ENCODE assay signal across 9 cellular contexts in the genomic region with DNA sequence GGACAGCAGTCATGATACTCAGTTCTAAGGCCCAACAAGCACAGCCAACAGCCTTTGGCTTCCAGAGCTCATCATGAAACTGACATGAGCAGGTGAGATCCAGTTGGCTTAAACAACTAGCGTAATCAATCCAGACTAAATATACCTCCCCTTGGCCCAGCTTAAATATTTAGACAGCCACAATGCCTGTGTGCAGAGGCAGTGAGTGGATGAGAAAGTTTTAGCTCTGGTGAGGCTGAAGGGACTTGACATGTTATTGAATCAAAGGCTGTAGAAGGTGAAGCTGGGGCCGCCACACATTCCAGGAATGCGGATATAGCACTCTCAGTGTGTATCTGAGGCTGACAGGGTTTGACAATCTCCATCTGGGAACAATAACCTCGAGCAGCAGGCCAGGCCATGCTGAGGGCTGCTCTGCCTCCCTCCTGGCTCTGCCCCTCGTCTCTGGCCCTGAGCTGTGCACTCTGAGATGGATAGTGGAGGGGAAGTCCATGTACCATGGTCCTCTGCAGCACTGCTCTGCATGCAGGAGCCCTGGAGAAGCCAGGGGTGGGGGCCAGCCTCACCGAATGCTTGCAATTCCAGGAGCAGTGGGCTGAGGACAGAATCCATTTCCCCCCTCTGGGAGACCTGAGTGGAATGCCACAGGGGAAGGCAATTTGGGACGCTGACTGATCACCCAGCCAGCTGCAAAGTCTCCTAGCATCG. TPM values are rescaled to one million over a fixed set of nuclear protein-coding genes. Genes with fewer than 3 reads are reported as not detected.
DNase-seq lines count a peak whose midpoint lies in the region; ATAC-seq, FAIRE-seq and TF ChIP-seq lines count a peak whose summit lies in the region.
"Had no signal": no experiment of that assay in that cellular context is flagged by ENCODE, and none has a peak within 500 bp of the region (broad histone marks: within the 10 kb centered on the region; RNA-seq: fewer than 3 reads in every experiment).

No MANE protein-coding gene starts in this region.

- ATAC-seq in right cardiac atrium (peak; percentile 90 to 93), PC-3 (no peak), HG03097 (IDR thresholded peaks at IDR 0.05; ENCODE audit: low FRiP score, unreplicated experiment) (no peak), GM21360 (IDR thresholded peaks at IDR 0.05; ENCODE audit: unreplicated experiment) (no peak)

- POLR2A ChIA-PET in PC-3 (lab: Charles Lee; ENCODE audit: unreplicated experiment), result no interaction called here

- H3K9me2 ChIP-seq in GM23248 (ENCODE audit: insufficient read depth) (no peaks in the 10 kb centered on the region), PC-3 (replicated peaks; ENCODE audit: low read length) (no peaks in the 10 kb centered on the region)

- intact Hi-C loops in right cardiac atrium (cut with DNase I), result no loop called here
- intact Hi-C loops in PC-3 (cut with micrococcal nuclease), result no loop called here

- no peaks in the 10 kb centered on the region for H3K27me3 Mint-ChIP-seq in astrocyte (ENCODE audit: low read depth, unreplicated experiment)

- H4K20me1 ChIP-seq in GM23248 (ENCODE audit: insufficient read depth), result no peaks in the 10 kb centered on the region
- no peaks in the 10 kb centered on the region for H4K20me1 ChIP-seq in astrocyte (ENCODE audit: insufficient read depth, low read length)
- H4K20me1 ChIP-seq in PC-3 (ENCODE audit: low read length), result 0 out of 2 replicates have a peak, but pooled peaks cover 3% of the 10 kb centered on the region

- no peaks in the 10 kb centered on the region for H3K27me3 ChIP-seq in GM23248 (replicated peaks; ENCODE audit: insufficient read depth)
- no peaks in the 10 kb centered on the region for H3K27me3 ChIP-seq in astrocyte (ENCODE audit: insufficient read depth, low read length)
- H3K27me3 ChIP-seq in right cardiac atrium (ENCODE audit: control insufficient read depth, insufficient read depth), result no peaks in the 10 kb centered on the region
- no peaks in the 10 kb centered on the region for H3K27me3 ChIP-seq in PC-3 (ENCODE audit: low read length)

- CTCF ChIA-PET in PC-3 (lab: Charles Lee), result no interaction called here

- H3K36me3 ChIP-seq in GM23248 (ENCODE audit: low read depth) (no peaks in the 10 kb centered on the region), astrocyte (ENCODE audit: insufficient read depth, low read length) (no peaks in the 10 kb centered on the region), PC-3 (ENCODE audit: low read depth, low read length) (no peaks in the 10 kb centered on the region)

- H3K9ac ChIP-seq in GM23248 (no peak overlapping the region), astrocyte (ENCODE audit: low read length) (no peak overlapping the region), PC-3 (ENCODE audit: low read length) (no peak overlapping the region)

- DNase-seq in GM23248 (peak; percentile 7), astrocyte (ENCODE audit: low read depth) (peak; percentile 68), right cardiac atrium (peak; percentile 24 to 76 (median 65)), retina (peak; percentile 90), NCI-H526 treated with DMSO at 0.1 percent for 48 hours (lab: John Stamatoyannopoulos, UW) (no peak), PC-3 (no peak)
- DNase-seq: anterior cingulate cortex had no signal

- H3K4me2 ChIP-seq in GM23248 (ENCODE audit: unreplicated experiment), result no peak overlapping the region
- H3K4me2 ChIP-seq in astrocyte (ENCODE audit: low read length), result peak overlapping the region; percentile 42
- no peak overlapping the region for H3K4me2 ChIP-seq in PC-3 (ENCODE audit: low read length)

- FAIRE-seq in astrocyte (lab: Jason Lieb, UNC), result no peak

- BruUV-seq in PC-3 (replicated peaks; lab: Mats Ljungman, UMichigan), result no TSS peak

- H3K4me1 ChIP-seq in GM23248 (ENCODE audit: insufficient read depth) (peaks cover 13% of the 10 kb centered on the region), astrocyte (ENCODE audit: insufficient read depth, low read length) (peaks cover 12% of the 10 kb centered on the region), right cardiac atrium (ENCODE audit: control insufficient read depth, insufficient read depth, low read length) (no peaks in the 10 kb centered on the region), PC-3 (ENCODE audit: insufficient read depth, low read length) (peaks cover 19% of the 10 kb centered on the region)

- H2AFZ ChIP-seq in GM23248 (no peak overlapping the region), astrocyte (ENCODE audit: low read depth, low read length) (peak overlapping the region; percentile 57), PC-3 (ENCODE audit: low read length) (no peak overlapping the region)

- H3K4me3 ChIP-seq in GM23248 (no peak overlapping the region), astrocyte (ENCODE audit: insufficient read depth, low read depth, low read length) (no peak overlapping the region), right cardiac atrium (ENCODE audit: low read length) (no peak overlapping the region), PC-3 (ENCODE audit: low read length) (no peak overlapping the region)

- no peak overlapping the region for H3K4me3 Mint-ChIP-seq in astrocyte (ENCODE audit: unreplicated experiment)

- H3K27ac ChIP-seq in GM23248, result no peak overlapping the region
- no peak overlapping the region for H3K27ac ChIP-seq in astrocyte (ENCODE audit: low read depth, low read length)
- H3K27ac ChIP-seq in right cardiac atrium (ENCODE audit: low read length), result peak overlapping the region; percentile 83
- no peak overlapping the region for H3K27ac ChIP-seq in PC-3 (ENCODE audit: low read length)

- H3K27ac Mint-ChIP-seq in astrocyte (ENCODE audit: unreplicated experiment), result peak overlapping the region; percentile 81

- 49 to 60% methylated on average over 8 of the region's 8 CpGs for WGBS in GM23248 (ENCODE audit: low coverage in 1 of 2, low lambda C conversion rate in 2 of 2, missing lambda C conversion rate in 2 of 2), 2 experiments
- WGBS in right cardiac atrium, result 44% methylated on average over 8 of the region's 8 CpGs

- H3K36me3 Mint-ChIP-seq in astrocyte (ENCODE audit: low read depth, unreplicated experiment), result no peaks in the 10 kb centered on the region

- peaks cover 19% of the 10 kb centered on the region for H3F3A ChIP-seq in GM23248 (ENCODE audit: insufficient read depth)
- H3F3A ChIP-seq in PC-3 (ENCODE audit: low read length, unreplicated experiment), result peaks cover 14% of the 10 kb centered on the region

- no peak for TF ChIP-seq CTCF in astrocyte (IDR thresholded peaks at IDR 0.05; ENCODE audit: insufficient read depth, low read depth, low read length)
- TF ChIP-seq CTCF in PC-3 (conservative IDR thresholded peaks at IDR 0.05; ENCODE audit: low read depth, low read length), result no peak

- peaks cover 35% of the 10 kb centered on the region for H3K4me1 Mint-ChIP-seq in astrocyte (ENCODE audit: low read depth, unreplicated experiment)

- H3K79me2 ChIP-seq in GM23248 (ENCODE audit: insufficient read depth) (no peaks in the 10 kb centered on the region), astrocyte (ENCODE audit: insufficient read depth, low read length) (no peaks in the 10 kb centered on the region), PC-3 (ENCODE audit: low read length) (no peaks in the 10 kb centered on the region)

- peaks cover 3% of the 10 kb centered on the region for H3K9me3 Mint-ChIP-seq in astrocyte (ENCODE audit: unreplicated experiment)

- in situ Hi-C loops in GM23248 (cut with MboI), result no loop called here

- H3K9me3 ChIP-seq in GM23248 (ENCODE audit: low read depth) (no peaks in the 10 kb centered on the region), astrocyte (ENCODE audit: insufficient read depth, low read depth, low read length) (no peaks in the 10 kb centered on the region), right cardiac atrium (ENCODE audit: control insufficient read depth, low read length) (no peaks in the 10 kb centered on the region), PC-3 (ENCODE audit: low read length) (no peaks in the 10 kb centered on the region)

RNA-seq across cellular contexts. Expression of gene RASL11B, which starts 37.4 kb away (rescaled TPM):
- not detected in 2 replicates for total RNA-seq in GM23248 (2014; rRNA removed; shearing (Covaris generic))
- polyA plus RNA-seq in GM23248 (2016; fragmentation: Nextera tagmentation; extraction: Ambion mirVana) (0.11 and 0.46 TPM in 2 replicates), right cardiac atrium (11.4 TPM)
- total RNA-seq in astrocyte (4.4 and 5.1 TPM in 2 replicates), right cardiac atrium (10 to 100 TPM in 3 of 4 donors, 1 to 10 TPM in 1; 9.6 to 37.2 (median 16.5) TPM), PC-3 (2014; rRNA removed) (0.07 and 2.1 TPM in 2 replicates)

Comparison
In these comparisons a context has a peak if more than half of its experiments do, and no peak if none do; other contexts are left out.
1. DNase-seq: peak in GM23248 (single experiment), astrocyte (single experiment), right cardiac atrium (3 of 3) and retina (single experiment); none in NCI-H526 treated with DMSO at 0.1 percent for 48 hours (single experiment) and PC-3 (single experiment).
2. ATAC-seq: peak in right cardiac atrium (2 of 2); none in PC-3 (single experiment), HG03097 (single experiment) and GM21360 (single experiment).